Comparison of ENCODE assay signal across 8 cellular contexts in the genomic region with DNA sequence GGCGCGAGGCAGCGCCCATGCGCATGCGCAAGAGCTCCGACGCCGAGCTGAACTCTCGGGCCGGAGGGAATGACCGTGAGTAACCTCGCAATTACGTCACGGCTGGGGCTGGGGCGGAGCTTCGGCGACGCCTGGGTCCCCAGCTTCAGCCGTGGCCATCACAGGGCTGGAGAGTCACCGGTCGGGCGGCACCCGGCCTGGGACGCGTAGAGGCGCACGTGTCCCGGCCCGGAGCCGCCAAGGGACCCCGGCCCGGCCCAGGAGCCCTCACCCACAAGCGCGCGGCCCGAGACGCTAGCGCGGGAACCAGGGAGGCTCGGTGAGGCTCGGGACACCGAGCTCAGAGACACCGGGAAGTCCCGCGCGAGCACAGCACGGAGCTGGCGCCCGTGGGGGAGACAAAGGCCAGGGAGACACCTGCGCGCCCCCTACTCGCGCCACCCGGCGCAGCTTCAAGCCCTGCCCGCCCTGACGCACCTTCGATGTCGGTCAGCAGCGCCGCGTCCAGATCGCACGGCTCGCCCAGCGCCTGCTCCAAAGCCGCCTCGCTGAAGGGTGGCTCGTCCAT. TPM values are rescaled to one million over a fixed set of nuclear protein-coding genes. Genes with fewer than 3 reads are reported as not detected.
A peak's percentile ranks its signal among the peaks of the same experiment; 100 is the strongest.
DNase-seq lines count a peak whose midpoint lies in the region; ATAC-seq and TF ChIP-seq lines count a peak whose summit lies in the region.

No MANE protein-coding gene starts in this region.

- H3K36me3 Mint-ChIP-seq in Calu3 (ENCODE audit: insufficient read depth, unreplicated experiment), result peaks cover 61% of the 10 kb centered on the region
- peaks cover 15% of the 10 kb centered on the region for H3K36me3 Mint-ChIP-seq in endodermal cell (ENCODE audit: low read depth)

- H3K27ac ChIP-seq in HUES48 (ENCODE audit: low read depth, low read length) (peak overlapping the region; percentile 80), endodermal cell (ENCODE audit: low read depth, low read length) (peak overlapping the region; percentile 90), mesodermal cell (ENCODE audit: low read depth, low read length, severe bottlenecking) (peak overlapping the region; percentile 95)

- H3K27me3 ChIP-seq in HUES48 (ENCODE audit: control insufficient read depth, insufficient read depth, low read length), result 0 out of 2 replicates have a peak, but pooled peaks cover 5% of the 10 kb centered on the region
- H3K27me3 ChIP-seq in endodermal cell (ENCODE audit: control insufficient read depth, insufficient read depth, low read length, poor library complexity, severe bottlenecking), result no peaks in the 10 kb centered on the region

- H3K4me3 ChIP-seq in HUES48 (ENCODE audit: low read depth, low read length), result peak overlapping the region; percentile 92
- H3K4me3 ChIP-seq in endodermal cell (ENCODE audit: low read length), result peak overlapping the region; percentile 83
- peak overlapping the region; percentile 76 for H3K4me3 ChIP-seq in mesodermal cell (ENCODE audit: extremely low read depth, insufficient read depth, low read length, poor library complexity, severe bottlenecking)

- H3K4me3 Mint-ChIP-seq in Calu3 (ENCODE audit: low read depth, unreplicated experiment), result peak overlapping the region; percentile 86
- peak overlapping the region; percentile 74 for H3K4me3 Mint-ChIP-seq in endodermal cell

- TF ChIP-seq CTCF in Calu3 (IDR thresholded peaks at IDR 0.05; ENCODE audit: unreplicated experiment) (no peak), endodermal cell (conservative IDR thresholded peaks at IDR 0.05) (no peak)

- DNase-seq in Calu3 (peak; percentile 96), NOMO-1 treated with dmso at 0.1 percent for 144 hours (lab: John Stamatoyannopoulos, UW; ENCODE audit: unreplicated experiment) (peak; percentile 86), endodermal cell (peak; percentile 100)
- DNase-seq in activated CD8-positive, alpha-beta memory T cell treated with anti-CD3 and anti-CD28 coated beads, Interleukin-2, amount 50 U/mL, for 4 hours, result peak; percentile 98
- peak; percentile 92 for DNase-seq in stimulated activated CD8-positive, alpha-beta memory T cell treated with anti-CD3 and anti-CD28 coated beads, Interleukin-15, amount 100 ng/mL, for 1 hour (ENCODE audit: low read depth)

- intact Hi-C loops in Calu3 (cut with micrococcal nuclease; ENCODE audit: unreplicated experiment), result loop anchor here (5.0 kb wide), 1 partner anchor 99 kb away; no protein-coding TSS in a partner anchor

- CTCF ChIA-PET in Calu3 (lab: Charles Lee), result interaction anchor here (0.5 to 1.4 kb wide), 2 partner anchors 24 to 136 kb away, joined by 3 to 4 read pairs; a partner anchor contains a TSS

- H3K27me3 Mint-ChIP-seq in Calu3 (ENCODE audit: unreplicated experiment) (no peaks in the 10 kb centered on the region), endodermal cell (ENCODE audit: insufficient read depth) (no peaks in the 10 kb centered on the region)

- peak overlapping the region; percentile 91 for H3K9ac ChIP-seq in HUES48 (ENCODE audit: low read depth, low read length)
- peak overlapping the region; percentile 93 for H3K9ac ChIP-seq in endodermal cell (ENCODE audit: extremely low read depth, low read length, poor library complexity, severe bottlenecking)

- H3K4me1 ChIP-seq in HUES48 (ENCODE audit: control insufficient read depth, insufficient read depth, low read length) (peaks cover 42% of the 10 kb centered on the region), endodermal cell (ENCODE audit: control insufficient read depth, insufficient read depth, low read length) (peaks cover 12% of the 10 kb centered on the region), mesodermal cell (ENCODE audit: control insufficient read depth, insufficient read depth, low read length, poor library complexity, severe bottlenecking) (peaks cover 38% of the 10 kb centered on the region)

- H3K27ac Mint-ChIP-seq in Calu3 (ENCODE audit: unreplicated experiment) (peak overlapping the region; percentile 95), endodermal cell (peak overlapping the region; percentile 75)

- H3K9me3 Mint-ChIP-seq in Calu3 (ENCODE audit: low read depth, unreplicated experiment) (no peaks in the 10 kb centered on the region), endodermal cell (no peaks in the 10 kb centered on the region)

- H3K36me3 ChIP-seq in HUES48 (ENCODE audit: control insufficient read depth, insufficient read depth, low read length) (peaks cover 8% of the 10 kb centered on the region; the same call in 1 of the 2 replicates), endodermal cell (ENCODE audit: control insufficient read depth, insufficient read depth, low read length) (peaks cover 15% of the 10 kb centered on the region), mesodermal cell (ENCODE audit: control insufficient read depth, insufficient read depth, low read length) (peaks cover 22% of the 10 kb centered on the region)

- peaks cover 41% of the 10 kb centered on the region for H3K4me1 Mint-ChIP-seq in Calu3 (ENCODE audit: low read depth, unreplicated experiment)
- H3K4me1 Mint-ChIP-seq in endodermal cell, result peaks cover 43% of the 10 kb centered on the region

- H3K9me3 ChIP-seq in HUES48 (ENCODE audit: control insufficient read depth, insufficient read depth, low read length), result no peaks in the 10 kb centered on the region
- H3K9me3 ChIP-seq in endodermal cell (ENCODE audit: control insufficient read depth, low read length), result no peaks in the 10 kb centered on the region
- no peaks in the 10 kb centered on the region for H3K9me3 ChIP-seq in mesodermal cell (ENCODE audit: control insufficient read depth, low read length)

- peak; percentile 65 for ATAC-seq in GM21423 (IDR thresholded peaks at IDR 0.05; ENCODE audit: unreplicated experiment)

- no TSS peak for BruUV-seq in Calu3 (replicated peaks; lab: Mats Ljungman, UMichigan)

- 0% methylated on average over 41 to 69 of the region's 69 CpGs for WGBS in endodermal cell (ENCODE audit: insufficient coverage in 1 of 2, insufficient read length in 1 of 2), 2 experiments
- 0% methylated on average over 51 to 69 of the region's 69 CpGs for WGBS in mesodermal cell (ENCODE audit: insufficient coverage in 2 of 2), 2 experiments

RNA-seq across cellular contexts. Expression of a gene that starts 0.5 kb away (rescaled TPM):
- total RNA-seq in Calu3 (2022), result 104 and 110 TPM in 2 replicates
- 10 to 100 TPM; 39.0 to 58.2 TPM for total RNA-seq in endodermal cell
- polyA plus RNA-seq in endodermal cell (2013, experiment 1 of 2), result 69.1 TPM
- polyA plus RNA-seq in endodermal cell (2013, experiment 2 of 2), result 66.7 TPM
- polyA plus RNA-seq in mesodermal cell (2013, experiment 1 of 2), result 51.2 TPM
- 44.7 TPM for polyA plus RNA-seq in mesodermal cell (2013, experiment 2 of 2)

Comparison
In these comparisons a context has a peak if more than half of its experiments do, and no peak if none do; other contexts are left out.
1. Peak in every context shown above with its lines: DNase-seq, ATAC-seq, H3K4me3 ChIP-seq and H3K27ac ChIP-seq.